1 cellular context compared by ENCODE assay signal in the genomic region with DNA sequence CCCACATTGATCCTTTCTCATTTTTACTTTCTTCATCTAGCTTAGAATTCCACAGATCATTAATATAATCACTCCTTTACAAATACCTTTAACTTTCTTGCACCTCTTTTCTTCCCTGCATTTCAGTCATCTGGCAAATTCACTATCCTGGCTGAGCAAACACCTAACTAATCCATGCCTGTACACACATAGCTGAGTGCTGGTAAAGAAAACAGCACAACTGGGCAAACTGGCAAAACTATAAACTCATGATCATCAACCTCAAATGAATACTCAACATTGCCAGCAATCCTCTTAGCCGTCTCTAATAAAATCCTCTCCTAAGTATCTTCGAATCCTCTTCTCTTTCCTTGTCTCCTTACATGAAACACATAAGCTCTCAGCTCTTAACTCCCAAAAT.
TF ChIP-seq lines count a peak whose summit lies in the region.

No MANE protein-coding gene starts in this region.

TF ChIP-seq in WTC11, 78 proteins besides CTCF, POLR2A, EP300 and RAD21 (continued from another document):
- TF ChIP-seq, protein P1, sequence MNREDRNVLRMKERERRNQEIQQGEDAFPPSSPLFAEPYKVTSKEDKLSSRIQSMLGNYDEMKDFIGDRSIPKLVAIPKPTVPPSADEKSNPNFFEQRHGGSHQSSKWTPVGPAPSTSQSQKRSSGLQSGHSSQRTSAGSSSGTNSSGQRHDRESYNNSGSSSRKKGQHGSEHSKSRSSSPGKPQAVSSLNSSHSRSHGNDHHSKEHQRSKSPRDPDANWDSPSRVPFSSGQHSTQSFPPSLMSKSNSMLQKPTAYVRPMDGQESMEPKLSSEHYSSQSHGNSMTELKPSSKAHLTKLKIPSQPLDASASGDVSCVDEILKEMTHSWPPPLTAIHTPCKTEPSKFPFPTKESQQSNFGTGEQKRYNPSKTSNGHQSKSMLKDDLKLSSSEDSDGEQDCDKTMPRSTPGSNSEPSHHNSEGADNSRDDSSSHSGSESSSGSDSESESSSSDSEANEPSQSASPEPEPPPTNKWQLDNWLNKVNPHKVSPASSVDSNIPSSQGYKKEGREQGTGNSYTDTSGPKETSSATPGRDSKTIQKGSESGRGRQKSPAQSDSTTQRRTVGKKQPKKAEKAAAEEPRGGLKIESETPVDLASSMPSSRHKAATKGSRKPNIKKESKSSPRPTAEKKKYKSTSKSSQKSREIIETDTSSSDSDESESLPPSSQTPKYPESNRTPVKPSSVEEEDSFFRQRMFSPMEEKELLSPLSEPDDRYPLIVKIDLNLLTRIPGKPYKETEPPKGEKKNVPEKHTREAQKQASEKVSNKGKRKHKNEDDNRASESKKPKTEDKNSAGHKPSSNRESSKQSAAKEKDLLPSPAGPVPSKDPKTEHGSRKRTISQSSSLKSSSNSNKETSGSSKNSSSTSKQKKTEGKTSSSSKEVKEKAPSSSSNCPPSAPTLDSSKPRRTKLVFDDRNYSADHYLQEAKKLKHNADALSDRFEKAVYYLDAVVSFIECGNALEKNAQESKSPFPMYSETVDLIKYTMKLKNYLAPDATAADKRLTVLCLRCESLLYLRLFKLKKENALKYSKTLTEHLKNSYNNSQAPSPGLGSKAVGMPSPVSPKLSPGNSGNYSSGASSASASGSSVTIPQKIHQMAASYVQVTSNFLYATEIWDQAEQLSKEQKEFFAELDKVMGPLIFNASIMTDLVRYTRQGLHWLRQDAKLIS (CRISPR knock-in tag; IDR thresholded peaks at IDR 0.05; ENCODE audit: borderline replicate concordance), result no peak
- TF ChIP-seq ESRRA (CRISPR knock-in tag; IDR thresholded peaks at IDR 0.05; ENCODE audit: borderline replicate concordance) (no peak), FOXK1 (CRISPR knock-in tag; IDR thresholded peaks at IDR 0.05) (no peak), EMX1 (CRISPR knock-in tag; IDR thresholded peaks at IDR 0.05) (no peak), ELF4 (CRISPR knock-in tag; IDR thresholded peaks at IDR 0.05; ENCODE audit: low read depth) (no peak), GTF2I (CRISPR knock-in tag; conservative IDR thresholded peaks at IDR 0.05) (no peak)
- TF ChIP-seq, protein P2, sequence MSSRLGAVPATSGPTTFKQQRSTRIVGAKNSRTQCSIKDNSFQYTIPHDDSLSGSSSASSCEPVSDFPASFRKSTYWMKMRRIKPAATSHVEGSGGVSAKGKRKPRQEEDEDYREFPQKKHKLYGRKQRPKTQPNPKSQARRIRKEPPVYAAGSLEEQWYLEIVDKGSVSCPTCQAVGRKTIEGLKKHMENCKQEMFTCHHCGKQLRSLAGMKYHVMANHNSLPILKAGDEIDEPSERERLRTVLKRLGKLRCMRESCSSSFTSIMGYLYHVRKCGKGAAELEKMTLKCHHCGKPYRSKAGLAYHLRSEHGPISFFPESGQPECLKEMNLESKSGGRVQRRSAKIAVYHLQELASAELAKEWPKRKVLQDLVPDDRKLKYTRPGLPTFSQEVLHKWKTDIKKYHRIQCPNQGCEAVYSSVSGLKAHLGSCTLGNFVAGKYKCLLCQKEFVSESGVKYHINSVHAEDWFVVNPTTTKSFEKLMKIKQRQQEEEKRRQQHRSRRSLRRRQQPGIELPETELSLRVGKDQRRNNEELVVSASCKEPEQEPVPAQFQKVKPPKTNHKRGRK (CRISPR knock-in tag; IDR thresholded peaks at IDR 0.05; ENCODE audit: borderline replicate concordance), result no peak
- TF ChIP-seq, protein P3, sequence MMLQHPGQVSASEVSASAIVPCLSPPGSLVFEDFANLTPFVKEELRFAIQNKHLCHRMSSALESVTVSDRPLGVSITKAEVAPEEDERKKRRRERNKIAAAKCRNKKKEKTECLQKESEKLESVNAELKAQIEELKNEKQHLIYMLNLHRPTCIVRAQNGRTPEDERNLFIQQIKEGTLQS (CRISPR knock-in tag; conservative IDR thresholded peaks at IDR 0.05), result no peak
- TF ChIP-seq, protein P4, sequence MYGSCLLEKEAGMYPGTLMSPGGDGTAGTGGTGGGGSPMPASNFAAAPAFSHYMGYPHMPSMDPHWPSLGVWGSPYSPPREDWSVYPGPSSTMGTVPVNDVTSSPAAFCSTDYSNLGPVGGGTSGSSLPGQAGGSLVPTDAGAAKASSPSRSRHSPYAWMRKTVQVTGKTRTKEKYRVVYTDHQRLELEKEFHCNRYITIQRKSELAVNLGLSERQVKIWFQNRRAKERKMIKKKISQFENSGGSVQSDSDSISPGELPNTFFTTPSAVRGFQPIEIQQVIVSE (CRISPR knock-in tag; IDR thresholded peaks at IDR 0.05; ENCODE audit: borderline replicate concordance), result no peak
